In the genomic region with DNA sequence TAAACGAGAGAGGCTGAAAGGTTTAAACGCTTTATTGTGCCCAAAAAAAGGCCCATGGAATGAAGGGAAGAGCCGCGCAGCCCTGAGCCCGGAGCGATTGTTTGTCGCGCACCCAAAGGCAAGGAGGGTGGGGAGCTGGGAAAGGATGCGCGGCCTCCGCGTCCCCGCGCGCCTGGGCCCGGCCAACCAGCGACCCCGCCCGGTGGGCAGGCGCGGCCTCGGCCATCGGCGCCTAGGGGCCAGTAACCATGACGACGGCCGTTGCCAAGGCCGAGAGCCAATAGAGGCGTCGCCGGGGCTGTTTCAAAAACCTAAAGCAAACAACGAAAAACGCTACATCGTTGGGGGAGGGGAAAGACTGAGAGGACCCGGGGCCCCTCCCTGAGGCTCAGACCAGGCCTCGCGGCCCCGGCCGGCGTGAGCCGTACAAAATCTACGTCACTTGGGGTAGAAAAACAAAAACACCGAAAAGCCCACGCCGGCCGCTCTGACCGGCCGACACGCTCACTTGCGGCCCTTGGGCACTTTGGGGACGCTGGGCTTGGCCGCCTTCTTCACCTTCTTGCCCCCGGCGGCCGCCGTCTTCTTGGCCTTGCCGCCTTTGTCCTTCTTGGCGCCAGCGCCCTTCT, we compare ENCODE assay signal across 8 cellular contexts. TPM values are rescaled to one million over a fixed set of nuclear protein-coding genes. Genes with fewer than 3 reads are reported as not detected.
A peak's percentile ranks its signal among the peaks of the same experiment; 100 is the strongest.
DNase-seq lines count a peak whose midpoint lies in the region; ATAC-seq, FAIRE-seq and TF ChIP-seq lines count a peak whose summit lies in the region.

No MANE protein-coding gene starts in this region.

- H4K8ac ChIP-seq in H1 (ENCODE audit: extremely low read depth, insufficient read depth, low read length), result peak overlapping the region; percentile 97; the same call in 1 of the 2 replicates

- H2BK15ac ChIP-seq in H1 (ENCODE audit: low read length), result no peak overlapping the region

- peak overlapping the region; percentile 92 to 99 (median 95) for H3K9ac ChIP-seq in H1 (replicated peaks in 1 of 4; ENCODE audit: extremely low read depth in 1 of 4, low read depth in 3 of 4, low read length in 3 of 4)

- peak overlapping the region; percentile 70 for H4K91ac ChIP-seq in H1 (replicated peaks; ENCODE audit: insufficient read length, low read length)

- H4K20me1 ChIP-seq in H1 (replicated peaks in 1 of 2; ENCODE audit: control insufficient read depth in 1 of 2, insufficient read depth in 2 of 2, low read length in 2 of 2), result peaks cover 0 to 2% of the 10 kb centered on the region in 2 experiments

- CTCF ChIA-PET in activated CD8-positive, alpha-beta memory T cell treated with anti-CD3 and anti-CD28 coated beads, Interleukin-2, amount 10 ng/mL, durations not matched to agents 7 days and 5 days (lab: Charles Lee), result interaction anchor here (1.2 to 4.0 kb wide), 9 partner anchors 9 to 344 kb away, joined by 3 to 25 read pairs (median 8); a partner anchor contains a TSS
- CTCF ChIA-PET in H1 (lab: Charles Lee; ENCODE audit: partially characterized antibody), result interaction anchor here (0.8 to 6.6 kb wide), 9 partner anchors 12 to 723 kb away, joined by 3 to 73 read pairs (median 5); a partner anchor contains a TSS

- H3K18ac ChIP-seq in H1 (ENCODE audit: extremely low read depth, low read length), result peak overlapping the region; percentile 75; the same call in 1 of the 2 replicates

- H2AFZ ChIP-seq in H1 (ENCODE audit: low read length), result no peak overlapping the region

- H2AK5ac ChIP-seq in H1 (ENCODE audit: low read depth, low read length), result no peak overlapping the region

- peak overlapping the region; percentile 88 for H3K4me3 Mint-ChIP-seq in activated CD8-positive, alpha-beta memory T cell treated with anti-CD3 and anti-CD28 coated beads, Interleukin-2, amount 10 ng/mL, durations not matched to agents 7 days and 5 days

- peak in 1 of 2 experiments; percentile 25; a peak in 1 of 3 replicates for TF ChIP-seq EP300 in H1 (IDR thresholded peaks at IDR 0.05; ENCODE audit: borderline replicate concordance in 1 of 2, low read depth in 2 of 2, low read length in 2 of 2)

- H3K4me2 ChIP-seq in H1 (ENCODE audit: insufficient read depth in 1 of 2, low read depth in 2 of 2, low read length in 2 of 2), result peak overlapping the region; percentile 83 to 90

- 2% methylated on average over 56 of the region's 59 CpGs; no CpG with 5 or more reads in 1 of the 2 experiments for WGBS in H1 (ENCODE audit: extremely low coverage in 1 of 2, insufficient coverage in 1 of 2, insufficient read length in 1 of 2, insufficient replicate concordance in 2 of 2, low coverage in 1 of 2, low lambda C conversion rate in 2 of 2, missing lambda C conversion rate in 1 of 2), 2 experiments

- TF ChIP-seq RAD21 in H1 (IDR thresholded peaks at IDR 0.05 in 1 of 2, conservative IDR thresholded peaks at IDR 0.05 in 1 of 2; ENCODE audit: low read depth in 2 of 2, low read length in 2 of 2), result peak in 1 of 2 experiments; percentile 41; a peak in 2 of 4 replicates

- peaks cover 0 to 2% (median 0%) of the 10 kb centered on the region in 4 experiments; a peak in 2 of 8 replicates for H3K36me3 ChIP-seq in H1 (ENCODE audit: control insufficient read depth in 2 of 4, insufficient read depth in 4 of 4, low read length in 3 of 4)
- no peaks in the 10 kb centered on the region for H3K36me3 ChIP-seq in lower lobe of right lung

- TF ChIP-seq POLR2A in H1 (IDR thresholded peaks at IDR 0.05; ENCODE audit: control extremely low read depth in 1 of 2, low read depth in 2 of 2, low read length in 2 of 2), result peak in 1 of 2 experiments; percentile 81; a peak in 2 of 3 replicates

- peak overlapping the region; percentile 74 for H3K27ac Mint-ChIP-seq in activated CD8-positive, alpha-beta memory T cell treated with anti-CD3 and anti-CD28 coated beads, Interleukin-2, amount 10 ng/mL, durations not matched to agents 7 days and 5 days

- H2BK120ac ChIP-seq in H1 (replicated peaks; ENCODE audit: low read depth, low read length), result no peak overlapping the region

- DNase-seq in HK-2 (ENCODE audit: unreplicated experiment) (peak; percentile 87), NCI-H526 (lab: John Stamatoyannopoulos, UW) (peak; percentile 83 to 98), H1 (ENCODE audit: low read depth in 1 of 2, low spot score in 2 of 2) (peak; percentile 57 to 90), lower lobe of right lung (peak; percentile 88)
- DNase-seq in activated CD8-positive, alpha-beta memory T cell treated with anti-CD3 and anti-CD28 coated beads, Interleukin-2, amount 10 ng/mL, durations not matched to agents 7 days and 5 days, result peak; percentile 83
- peak in 2 of 3 experiments; percentile 25 to 60 for DNase-seq in stimulated activated CD4-positive, alpha-beta T cell treated with anti-CD3 and anti-CD28 coated beads, TNF-alpha, amount 100 ng/mL, for 24 hours (ENCODE audit: low read depth in 3 of 3)
- no peak for DNase-seq in NK-92 treated with Interleukin-12 subunit alpha and Interleukin-12 subunit beta, amount 100 ng/mL, for 24 hours (lab: John Stamatoyannopoulos, UW)

- peaks cover 4 to 9% (median 5%) of the 10 kb centered on the region in 4 experiments for H3K4me1 ChIP-seq in H1 (replicated peaks in 1 of 4; ENCODE audit: control insufficient read depth in 3 of 4, insufficient read depth in 4 of 4, low read length in 3 of 4)
- H3K4me1 ChIP-seq in lower lobe of right lung, result peaks cover 35% of the 10 kb centered on the region

- no peaks in the 10 kb centered on the region for H3K27me3 Mint-ChIP-seq in activated CD8-positive, alpha-beta memory T cell treated with anti-CD3 and anti-CD28 coated beads, Interleukin-2, amount 10 ng/mL, durations not matched to agents 7 days and 5 days

- no peak overlapping the region for H3K14ac ChIP-seq in H1 (ENCODE audit: insufficient read length)

- peaks cover 0 to 13% of the 10 kb centered on the region in 2 experiments; a peak in 1 of 4 replicates for H3K79me2 ChIP-seq in H1 (ENCODE audit: control insufficient read depth in 1 of 2, insufficient read depth in 2 of 2, low read length in 2 of 2)

- no peaks in the 10 kb centered on the region for H3K79me1 ChIP-seq in H1 (ENCODE audit: low read depth, low read length)

- H2BK12ac ChIP-seq in H1 (ENCODE audit: low read depth, low read length), result no peak overlapping the region

- H3K27ac ChIP-seq in H1 (ENCODE audit: low read depth, low read length) (peak overlapping the region; percentile 74), lower lobe of right lung (peak overlapping the region; percentile 91)

- TF ChIP-seq CTCF in H1 (IDR thresholded peaks at IDR 0.05; ENCODE audit: control extremely low read depth in 1 of 3, insufficient read depth in 1 of 3, low read depth in 1 of 3, low read length in 3 of 3) (no peak), lower lobe of right lung (IDR thresholded peaks at IDR 0.05) (peak; percentile 36)

- H3K36me3 Mint-ChIP-seq in activated CD8-positive, alpha-beta memory T cell treated with anti-CD3 and anti-CD28 coated beads, Interleukin-2, amount 10 ng/mL, durations not matched to agents 7 days and 5 days, result no peaks in the 10 kb centered on the region

- H3K9me3 Mint-ChIP-seq in activated CD8-positive, alpha-beta memory T cell treated with anti-CD3 and anti-CD28 coated beads, Interleukin-2, amount 10 ng/mL, durations not matched to agents 7 days and 5 days (ENCODE audit: low read depth), result no peaks in the 10 kb centered on the region

- H3K4ac ChIP-seq in H1 (replicated peaks; ENCODE audit: insufficient read length, low read depth, low read length), result peak overlapping the region; percentile 36

- no peak overlapping the region for H3K23ac ChIP-seq in H1 (ENCODE audit: insufficient read length)

- peaks cover 2% of the 10 kb centered on the region; the same call in 1 of the 2 replicates for H3K23me2 ChIP-seq in H1 (ENCODE audit: low read depth, low read length)

- H3K27me3 ChIP-seq in H1 (replicated peaks in 1 of 4; ENCODE audit: control insufficient read depth in 3 of 4, extremely low read depth in 1 of 4, insufficient read depth in 3 of 4, low read length in 3 of 4) (no peaks in the 10 kb centered on the region), lower lobe of right lung (ENCODE audit: low read depth) (no peaks in the 10 kb centered on the region)

- H3K4me3 ChIP-seq in H1 (ENCODE audit: extremely low read depth in 1 of 4, insufficient read depth in 2 of 4, low read depth in 3 of 4, low read length in 4 of 4), result peak overlapping the region; percentile 78 to 99 (median 89)
- H3K4me3 ChIP-seq in lower lobe of right lung, result peak overlapping the region; percentile 94

- intact Hi-C loops in lower lobe of right lung (cut with DNase I), result no loop called here

- peak; percentile 20 for ATAC-seq in activated CD8-positive, alpha-beta memory T cell treated with anti-CD3 and anti-CD28 coated beads, Interleukin-2, amount 10 ng/mL, durations not matched to agents 7 days and 5 days
- ATAC-seq in lower lobe of right lung, result peak; percentile 71 to 78

- no peaks in the 10 kb centered on the region for H3K9me3 ChIP-seq in H1 (ENCODE audit: insufficient read depth in 2 of 2, low read depth in 1 of 2, low read length in 1 of 2)
- H3K9me3 ChIP-seq in lower lobe of right lung, result no peaks in the 10 kb centered on the region

- H4K5ac ChIP-seq in H1 (ENCODE audit: insufficient read length, low read depth, low read length), result peak overlapping the region; percentile 67

- FAIRE-seq in G401.6 (lab: Jason Lieb, UNC) (peak; percentile 84), H1 (lab: Jason Lieb, UNC) (no peak)

- peak overlapping the region; percentile 70 for H3K56ac ChIP-seq in H1 (replicated peaks; ENCODE audit: insufficient read length, low read depth, low read length)

- H3K4me1 Mint-ChIP-seq in activated CD8-positive, alpha-beta memory T cell treated with anti-CD3 and anti-CD28 coated beads, Interleukin-2, amount 10 ng/mL, durations not matched to agents 7 days and 5 days, result peaks cover 31% of the 10 kb centered on the region

- POLR2A ChIA-PET in H1 (lab: Charles Lee; ENCODE audit: partially characterized antibody), result interaction anchor here (0.6 to 6.4 kb wide), 22 partner anchors 9 to 593 kb away, joined by 3 to 112 read pairs (median 16); a partner anchor contains a TSS

- no peak overlapping the region for H2BK5ac ChIP-seq in H1 (ENCODE audit: low read depth, low read length)

- no peak overlapping the region for H2BK20ac ChIP-seq in H1 (ENCODE audit: low read length)

RNA-seq across cellular contexts. Expression of a gene that starts 36.2 kb away (rescaled TPM):
- 10 to 100 TPM; 43.4 to 52.1 TPM for total RNA-seq in activated CD8-positive, alpha-beta memory T cell treated with anti-CD3 and anti-CD28 coated beads, Interleukin-2, amount 10 ng/mL, durations not matched to agents 7 days and 5 days
- total RNA-seq in H1 (2021; fragmentation: NEBNext Ultra II Directional; extraction: Animal tissue kit (Norgen Biotek cat#: 25700)), result 46.7 and 49.5 TPM in 2 replicates
- polyA plus RNA-seq in H1 (2011; rRNA removed), result 27.6 and 30.4 TPM in 2 replicates
- 26.4 TPM for polyA plus RNA-seq in H1 (2011; cell fraction: cytosol; rRNA removed)
- polyA plus RNA-seq in H1 (2011; cell fraction: nucleus; rRNA removed), result 17.6 TPM
- 35.2 to 56.7 TPM (median 52.2 TPM) in 4 replicates for polyA plus RNA-seq in H1 (2012, experiment 1 of 2)
- 32.7 TPM for polyA plus RNA-seq in H1 (2012, experiment 2 of 2)
- 22.5 TPM for polyA plus RNA-seq in H1 (2013, experiment 1 of 2)
- 22.2 TPM for polyA plus RNA-seq in H1 (2013, experiment 2 of 2)
- 22.2 and 26.2 TPM in 2 replicates for polyA minus RNA-seq in H1 (2011; rRNA and poly(A)+ RNA removed)
- polyA minus RNA-seq in H1 (2011; cell fraction: cytosol; rRNA and poly(A)+ RNA removed), result 17.0 TPM
- 9.9 TPM for polyA minus RNA-seq in H1 (2011; cell fraction: nucleus; rRNA and poly(A)+ RNA removed)
- 28.1 TPM for total RNA-seq in lower lobe of right lung
